8 cellular contexts compared by ENCODE assay signal in genomic region chr14:61761959-61762786, GRCh38. TPM values are rescaled to one million over a fixed set of nuclear protein-coding genes. Genes with fewer than 3 reads are reported as not detected.
DNase-seq lines count a peak whose midpoint lies in the region; ATAC-seq and TF ChIP-seq lines count a peak whose summit lies in the region.

Gene SNAPC1, plus strand, starts transcription at chr14:61762420. Its CDS starts 41 bp downstream, at chr14:61762461.

- H3K4me3 ChIP-seq in IMR-90 (ENCODE audit: insufficient read depth, low read depth, low read length) = peak within 1 kb of the TSS; percentile 82
- H3K4me3 ChIP-seq in OCI-LY7 (ENCODE audit: low read depth, low read length, poor library complexity, severe bottlenecking) = peak within 1 kb of the TSS; percentile 92

- peaks cover 18 to 45% of the 10 kb centered on the region in 2 experiments for H3K79me1 ChIP-seq in IMR-90 (ENCODE audit: low read depth in 1 of 2, low read length in 2 of 2)

- H4K8ac ChIP-seq in IMR-90 (ENCODE audit: low read depth in 2 of 2, low read length in 2 of 2) = peak within 1 kb of the TSS; percentile 95 to 100

- H3K9me3 ChIP-seq in IMR-90 (ENCODE audit: control insufficient read depth, insufficient read depth, low read length) (no peaks in the 10 kb centered on the region), OCI-LY7 (ENCODE audit: low read length) (no peaks in the 10 kb centered on the region)

- TF ChIP-seq POLR2A in IMR-90 (IDR thresholded peaks at IDR 0.05; ENCODE audit: low read depth, low read length) = peak; percentile 92

- no peak for TF ChIP-seq RAD21 in IMR-90 (IDR thresholded peaks at IDR 0.05; ENCODE audit: low read length)

- H4K20me1 ChIP-seq in IMR-90 (ENCODE audit: insufficient read depth, low read length) (0 out of 2 replicates have a peak, but pooled peaks cover 4% of the 10 kb centered on the region), OCI-LY7 (ENCODE audit: insufficient read depth, low read length) (peaks cover 11% of the 10 kb centered on the region; the same call in 1 of the 2 replicates)

- H3K4me2 ChIP-seq in IMR-90 (ENCODE audit: low read depth, low read length) (peak within 1 kb of the TSS; percentile 90), OCI-LY7 (ENCODE audit: low read length) (peak within 1 kb of the TSS; percentile 91)

- CTCF ChIA-PET in IMR-90 (lab: Yijun Ruan, JAX) (interaction anchor here (0.6 to 1.3 kb wide), 2 partner anchors 73 to 75 kb away, joined by 3 to 4 read pairs; no protein-coding TSS in a partner anchor), OCI-LY7 (lab: Charles Lee; ENCODE audit: unreplicated experiment) (interaction anchor here (0.6 to 1.6 kb wide), 6 partner anchors 20 to 291 kb away, joined by 3 to 9 read pairs (median 3); no protein-coding TSS in a partner anchor)

- peaks cover 2% of the 10 kb centered on the region; the same call in 1 of the 2 replicates for H3K9me1 ChIP-seq in IMR-90 (ENCODE audit: insufficient read depth, low read length)

- peak within 1 kb of the TSS; percentile 74 for H3K27ac ChIP-seq in IMR-90 (ENCODE audit: insufficient read depth, low read length)
- H3K27ac ChIP-seq in OCI-LY7 (ENCODE audit: low read depth, low read length, poor library complexity, severe bottlenecking) = peak within 1 kb of the TSS; percentile 74

- peak within 1 kb of the TSS; percentile 96 for H2AK9ac ChIP-seq in IMR-90 (replicated peaks; ENCODE audit: low read depth, low read length, poor library complexity)

- intact Hi-C loops in IMR-90 (cut with micrococcal nuclease) (loop anchor here (2.0 kb wide), 1 partner anchor 75 kb away; no protein-coding TSS in a partner anchor), OCI-LY7 (cut with micrococcal nuclease; ENCODE audit: unreplicated experiment) (loop anchor here (2.0 kb wide), 1 partner anchor 289 kb away; no protein-coding TSS in a partner anchor)

- DNase-seq in DMS114 treated with DMSO at 0.1 percent for 48 hours (lab: John Stamatoyannopoulos, UW; ENCODE audit: unreplicated experiment) (peak; percentile 93), IMR-90 (peak; percentile 97), OCI-LY7 (ENCODE audit: low spot score) (peak; percentile 100), activated T-cell treated with anti-CD3 and anti-CD28 coated beads for 4 hours (peak; percentile 94), epidermal melanocyte (ENCODE audit: insufficient read length, low spot score) (peak; percentile 97), midbrain (lab: John Stamatoyannopoulos, UW) (peak; percentile 99)
- peak; percentile 94 to 96 for DNase-seq in stimulated activated CD8-positive, alpha-beta memory T cell treated with anti-CD3 and anti-CD28 coated beads, Interleukin-15, amount 100 ng/mL, for 48 hours (ENCODE audit: low read depth in 2 of 2)

- 0% methylated on average over 22 of the region's 49 CpGs; no CpG with 5 or more reads in 1 of the 2 experiments for WGBS in IMR-90 (ENCODE audit: extremely low coverage in 2 of 2, insufficient read length in 1 of 2), 2 experiments

- peak within 1 kb of the TSS; percentile 98 for H3K14ac ChIP-seq in IMR-90 (replicated peaks; ENCODE audit: low read depth, low read length)

- dilution Hi-C loops in IMR-90 (cut with HindIII; ENCODE audit: low sequenced_read_pairs, unreplicated experiment) = no loop called here

- peak within 1 kb of the TSS; percentile 88 for H3K9ac ChIP-seq in IMR-90 (ENCODE audit: low read depth, low read length)

- in situ Hi-C loops in IMR-90 (cut with MboI; ENCODE audit: low sequenced_read_pairs) = no loop called here

- peak within 1 kb of the TSS; percentile 30; the same call in 1 of the 2 replicates for H2BK20ac ChIP-seq in IMR-90 (ENCODE audit: low read depth, low read length)

- peak within 1 kb of the TSS; percentile 95 for H2BK5ac ChIP-seq in IMR-90 (ENCODE audit: low read depth, low read length, poor library complexity, severe bottlenecking)

- H3K23ac ChIP-seq in IMR-90 (ENCODE audit: low read depth, low read length) = peak within 1 kb of the TSS; percentile 95

- TF ChIP-seq CTCF in IMR-90 (conservative IDR thresholded peaks at IDR 0.05; ENCODE audit: low read depth, low read length) (no peak), OCI-LY7 (conservative IDR thresholded peaks at IDR 0.05; ENCODE audit: low read length) (no peak)

- BruUV-seq in IMR-90 (replicated peaks; lab: Mats Ljungman, UMichigan) (TSS peak; percentile 82), OCI-LY7 (replicated peaks; lab: Mats Ljungman, UMichigan) (TSS peak; percentile 58)

- peak within 1 kb of the TSS; percentile 84 for H2AK5ac ChIP-seq in IMR-90 (ENCODE audit: low read depth, low read length)

- H3K79me2 ChIP-seq in OCI-LY7 (ENCODE audit: insufficient read depth, low read depth, low read length) = peaks cover 49% of the 10 kb centered on the region

- no peaks in the 10 kb centered on the region for H3K9me2 ChIP-seq in OCI-LY7 (ENCODE audit: insufficient read depth, low read length)

- H3K18ac ChIP-seq in IMR-90 (ENCODE audit: low read depth, low read length) = peak within 1 kb of the TSS; percentile 87

- H2AFZ ChIP-seq in IMR-90 (replicated peaks; ENCODE audit: low read length, poor library complexity) (peak within 1 kb of the TSS; percentile 98), OCI-LY7 (ENCODE audit: low read length) (peak within 1 kb of the TSS; percentile 90)

- peak within 1 kb of the TSS; percentile 83 for H3K56ac ChIP-seq in IMR-90 (ENCODE audit: extremely low read depth, insufficient read depth, low read length)

- POLR2A ChIA-PET in IMR-90 (lab: Charles Lee; ENCODE audit: unreplicated experiment) (no interaction called here), OCI-LY7 (lab: Charles Lee) (interaction anchor here (0.6 to 5.6 kb wide), 27 partner anchors 9 to 297 kb away, joined by 3 to 55 read pairs (median 4); partner anchors contain the start of gene HIF1A)

- H4K91ac ChIP-seq in IMR-90 (ENCODE audit: insufficient read depth, low read depth, low read length) = peak within 1 kb of the TSS; percentile 86

- peak within 1 kb of the TSS; percentile 67; the same call in 2 of the 3 replicates for H2BK15ac ChIP-seq in IMR-90 (ENCODE audit: low read depth, low read length)

- H3K4me1 ChIP-seq in IMR-90 (ENCODE audit: control insufficient read depth, insufficient read depth, low read length) (peaks cover 8% of the 10 kb centered on the region), OCI-LY7 (ENCODE audit: insufficient read depth, low read length, poor library complexity, severe bottlenecking) (peaks cover 36% of the 10 kb centered on the region)

- no peaks in the 10 kb centered on the region; the same call in 1 of the 2 replicates for H3K36me3 ChIP-seq in IMR-90 (ENCODE audit: control insufficient read depth, insufficient read depth, low read length)
- peaks cover 28% of the 10 kb centered on the region for H3K36me3 ChIP-seq in OCI-LY7 (ENCODE audit: insufficient read depth, low read length)

- H3K27me3 ChIP-seq in IMR-90 (ENCODE audit: control insufficient read depth, insufficient read depth, low read length) = no peaks in the 10 kb centered on the region

- ATAC-seq in GM21529 (IDR thresholded peaks at IDR 0.05; ENCODE audit: unreplicated experiment) = peak; percentile 99
- ATAC-seq in IMR-90 (ENCODE audit: low read depth) = peak; percentile 99

- peak within 1 kb of the TSS; percentile 77 for H2BK120ac ChIP-seq in IMR-90 (ENCODE audit: low read depth, low read length)

- peak within 1 kb of the TSS; percentile 89 for H3K4ac ChIP-seq in IMR-90 (ENCODE audit: low read depth, low read length)

- H4K5ac ChIP-seq in IMR-90 (ENCODE audit: low read depth, low read length) = peak within 1 kb of the TSS; percentile 96

TF ChIP-seq in IMR-90, 13 proteins besides CTCF, POLR2A, EP300 and RAD21:
- TF ChIP-seq RFX5 (IDR thresholded peaks at IDR 0.05; ENCODE audit: low read depth, low read length) (no peak), MXI1 (IDR thresholded peaks at IDR 0.05; ENCODE audit: borderline replicate concordance, low read depth, low read length) (peak; percentile 99)

RNA-seq across cellular contexts. Expression of gene SNAPC1, which starts in this region (rescaled TPM):
- total RNA-seq in IMR-90 (2012; rRNA removed) (7.7 and 18.9 TPM in 2 replicates), OCI-LY7 (2022) (9.5 and 12.1 TPM in 2 replicates)
- 7.0 and 9.3 TPM in 2 replicates for polyA plus RNA-seq in IMR-90 (2012; rRNA removed)
- 2.1 and 3.0 TPM in 2 replicates for polyA plus RNA-seq in IMR-90 (2012; cell fraction: cytosol; rRNA removed)
- 0.90 and 4.0 TPM in 2 replicates for polyA plus RNA-seq in IMR-90 (2012; cell fraction: nucleus; rRNA removed; ENCODE audit: low replicate concordance)
- total RNA-seq in OCI-LY7 (2014; rRNA removed; shearing (Covaris generic)) = 10.5 and 11.7 TPM in 2 replicates

Comparison
In these comparisons a context has a peak if more than half of its experiments do, and no peak if none do; other contexts are left out.
1. Peak in every context shown above with its lines: DNase-seq, ATAC-seq, H3K4me3 ChIP-seq and H3K27ac ChIP-seq.